1 cellular context compared by ENCODE assay signal in the genomic region with DNA sequence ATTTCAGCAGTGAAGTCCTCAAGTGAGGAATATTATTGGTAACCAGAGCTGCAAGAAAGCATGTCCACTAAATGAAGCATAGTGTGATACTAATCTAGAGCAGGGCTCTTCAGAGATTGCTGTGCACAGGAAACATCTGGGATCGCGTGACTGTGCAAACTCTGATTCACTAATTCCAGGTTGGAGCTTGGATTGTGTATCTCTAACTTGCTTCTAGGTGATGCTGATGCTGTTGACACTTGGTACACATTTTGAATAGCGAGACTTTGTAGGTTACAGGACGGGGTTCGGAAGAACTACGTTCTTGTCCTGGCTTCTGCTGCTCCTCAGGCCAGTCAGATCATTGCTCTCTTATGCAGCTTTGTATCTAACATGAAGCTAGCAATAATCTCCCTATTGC.
TF ChIP-seq lines count a peak whose summit lies in the region.

No MANE protein-coding gene starts in this region.

TF ChIP-seq in endothelial cell of umbilical vein, 7 proteins besides CTCF, POLR2A, EP300 and RAD21:
- TF ChIP-seq GATA2 (IDR thresholded peaks at IDR 0.05; ENCODE audit: insufficient read depth, insufficient read length, low read depth, low read length) (no peak), MYC (IDR thresholded peaks at IDR 0.05; ENCODE audit: low read depth, low read length) (no peak), EZH2 (IDR thresholded peaks at IDR 0.05; ENCODE audit: borderline replicate concordance, low read depth, low read length, severe bottlenecking) (no peak), JUN (IDR thresholded peaks at IDR 0.05; ENCODE audit: borderline replicate concordance, insufficient read depth, insufficient read length, low read depth) (no peak)
TF ChIP-seq in endothelial cell of umbilical vein: peak in this region for 0.
